Comparison of ENCODE assay signal across 25 cellular contexts in genomic region chr2:233197022-233197421, GRCh38. TPM values are rescaled to one million over a fixed set of nuclear protein-coding genes. Genes with fewer than 3 reads are reported as not detected.
DNase-seq lines count a peak whose midpoint lies in the region; ATAC-seq, FAIRE-seq and TF ChIP-seq lines count a peak whose summit lies in the region.
"Had no signal": no experiment of that assay in that cellular context is flagged by ENCODE, and none has a peak within 500 bp of the region (broad histone marks: within the 10 kb centered on the region; RNA-seq: fewer than 3 reads in every experiment).

No MANE protein-coding gene starts in this region.

- intact Hi-C loops in HepG2 (cut with micrococcal nuclease; ENCODE audit: unreplicated experiment): no loop called here
- intact Hi-C loops in right lobe of liver (cut with DNase I): no loop called here

- H3K36me3 ChIP-seq in HepG2 (replicated peaks in 1 of 2; ENCODE audit: control insufficient read depth in 1 of 2, insufficient read depth in 2 of 2, low read length in 2 of 2): peaks cover 6 to 17% of the 10 kb centered on the region in 2 experiments; a peak in 4 of 5 replicates
- no peaks in the 10 kb centered on the region for H3K36me3 ChIP-seq in right lobe of liver

- H3K9me3 Mint-ChIP-seq in activated naive CD8-positive, alpha-beta T cell treated with anti-CD3 and anti-CD28 coated beads for 36 hours: no peaks in the 10 kb centered on the region
- H3K9me3 Mint-ChIP-seq in memory B cell: no peaks in the 10 kb centered on the region
- no peaks in the 10 kb centered on the region for H3K9me3 Mint-ChIP-seq in stimulated activated naive B cell treated with anti-CD40 and anti-IgM and Interleukin-4, amounts not matched to agents 10 μg/mL and 1 μg/mL and 100 μg/mL, for 72 hours
- H3K9me3 Mint-ChIP-seq: CD8-positive, alpha-beta memory T cell had no signal

- H2AFZ ChIP-seq in HepG2 (ENCODE audit: low read length): no peak overlapping the region
- H2AFZ ChIP-seq: GM23248 had no signal

- H3K4me1 ChIP-seq in HepG2 (ENCODE audit: insufficient read depth, low read length) (no peaks in the 10 kb centered on the region), right lobe of liver (no peaks in the 10 kb centered on the region)

- H3K9me3 ChIP-seq in HepG2 (ENCODE audit: low read length) (no peaks in the 10 kb centered on the region), right lobe of liver (no peaks in the 10 kb centered on the region)

- no peak for TF ChIP-seq RAD21 in HepG2 (CRISPR knock-in tag; IDR thresholded peaks at IDR 0.05)

- in situ Hi-C loops in HepG2 (cut with HindIII; ENCODE audit: extremely low pct_ligation_motif_present, low pct_unique_long_range_greater_than_20kb): no loop called here

- no peaks in the 10 kb centered on the region for H3K79me2 ChIP-seq in HepG2 (ENCODE audit: insufficient read depth, low read length)

- BruUV-seq in HepG2 (replicated peaks; lab: Mats Ljungman, UMichigan): no TSS peak

- no peaks in the 10 kb centered on the region for H3K4me1 Mint-ChIP-seq in activated naive CD8-positive, alpha-beta T cell treated with anti-CD3 and anti-CD28 coated beads for 36 hours
- H3K4me1 Mint-ChIP-seq in memory B cell: peaks cover 22% of the 10 kb centered on the region
- peaks cover 33 to 34% of the 10 kb centered on the region in 2 donors for H3K4me1 Mint-ChIP-seq in stimulated activated naive B cell treated with anti-CD40 and anti-IgM and Interleukin-4, amounts not matched to agents 10 μg/mL and 1 μg/mL and 100 μg/mL, for 72 hours

- TF ChIP-seq EP300 in HepG2 (IDR thresholded peaks at IDR 0.05; ENCODE audit: low read depth in 2 of 2, low read length in 2 of 2) (no peak), HepG2 (CRISPR knock-in tag; IDR thresholded peaks at IDR 0.05; ENCODE audit: borderline replicate concordance) (no peak)

- FAIRE-seq in HepG2 (lab: Jason Lieb, UNC): no peak
- FAIRE-seq: GM12891, GM18507, HTR-8/SVneo had no signal

- POLR2A ChIA-PET in HepG2 (lab: Yijun Ruan, JAX): no interaction called here

- H3K4me3 Mint-ChIP-seq in activated naive CD8-positive, alpha-beta T cell treated with anti-CD3 and anti-CD28 coated beads for 36 hours: no peak overlapping the region
- H3K4me3 Mint-ChIP-seq in memory B cell: no peak overlapping the region
- H3K4me3 Mint-ChIP-seq in stimulated activated naive B cell treated with anti-CD40 and anti-IgM and Interleukin-4, amounts not matched to agents 10 μg/mL and 1 μg/mL and 100 μg/mL, for 72 hours: peak overlapping the region in 1 of 2 donors; percentile 50
- H3K4me3 Mint-ChIP-seq: CD8-positive, alpha-beta memory T cell had no signal

- no peaks in the 10 kb centered on the region for H3K27me3 ChIP-seq in HepG2 (ENCODE audit: control insufficient read depth in 1 of 2, insufficient read depth in 2 of 2, low read length in 2 of 2)
- no peaks in the 10 kb centered on the region for H3K27me3 ChIP-seq in right lobe of liver

- H3K27ac ChIP-seq in HepG2 (ENCODE audit: extremely low read length, insufficient read depth, low read length) (no peak overlapping the region), right lobe of liver (no peak overlapping the region)
- H3K27ac ChIP-seq: GM23248, HL-60 had no signal

- H3K9ac ChIP-seq in HepG2 (ENCODE audit: insufficient read depth, low read depth, low read length): no peak overlapping the region
- H3K9ac ChIP-seq: GM23248 had no signal

- H3K4me2 ChIP-seq in HepG2 (ENCODE audit: low read depth, low read length): no peak overlapping the region

- H3K27ac Mint-ChIP-seq in activated naive CD8-positive, alpha-beta T cell treated with anti-CD3 and anti-CD28 coated beads for 36 hours: peak overlapping the region; percentile 14
- H3K27ac Mint-ChIP-seq in memory B cell: peak overlapping the region; percentile 88
- peak overlapping the region; percentile 76 for H3K27ac Mint-ChIP-seq in stimulated activated naive B cell treated with anti-CD40 and anti-IgM and Interleukin-4, amounts not matched to agents 10 μg/mL and 1 μg/mL and 100 μg/mL, for 72 hours

- no peak for TF ChIP-seq CTCF in HepG2 (CRISPR knock-in tag; IDR thresholded peaks at IDR 0.05)
- TF ChIP-seq CTCF in right lobe of liver (IDR thresholded peaks at IDR 0.05): no peak

- no peak overlapping the region for H3K4me3 ChIP-seq in HepG2 (replicated peaks in 1 of 3; ENCODE audit: insufficient read depth in 1 of 3, low read depth in 2 of 3, low read length in 3 of 3)
- no peak overlapping the region for H3K4me3 ChIP-seq in right lobe of liver
- H3K4me3 ChIP-seq: GM23248 had no signal

- TF ChIP-seq POLR2A in HepG2 (IDR thresholded peaks at IDR 0.05; ENCODE audit: insufficient read depth in 1 of 2, low read depth in 2 of 2, low read length in 2 of 2) (no peak), right lobe of liver (IDR thresholded peaks at IDR 0.05) (no peak)

- CTCF ChIA-PET in HepG2 (lab: Yijun Ruan, JAX; ENCODE audit: low intra/inter-chr PET ratio, low total read pairs): no interaction called here

- ATAC-seq in HepG2 (0 out of 3 replicates have a peak, but pooled peaks have one; percentile 16), right lobe of liver (no peak), memory B cell (ENCODE audit: low read depth) (no peak), GM21825 (IDR thresholded peaks at IDR 0.05; ENCODE audit: unreplicated experiment) (no peak)
- no peak for ATAC-seq in stimulated activated naive B cell treated with anti-CD40 and anti-IgM and Interleukin-4, amounts not matched to agents 10 μg/mL and 1 μg/mL and 100 μg/mL, for 72 hours (replicated peaks)
- ATAC-seq: HCT116 had no signal

- no peaks in the 10 kb centered on the region for H3K27me3 Mint-ChIP-seq in activated naive CD8-positive, alpha-beta T cell treated with anti-CD3 and anti-CD28 coated beads for 36 hours
- no peaks in the 10 kb centered on the region for H3K27me3 Mint-ChIP-seq in memory B cell
- H3K27me3 Mint-ChIP-seq in stimulated activated naive B cell treated with anti-CD40 and anti-IgM and Interleukin-4, amounts not matched to agents 10 μg/mL and 1 μg/mL and 100 μg/mL, for 72 hours: no peaks in the 10 kb centered on the region

- H3K36me3 Mint-ChIP-seq in activated naive CD8-positive, alpha-beta T cell treated with anti-CD3 and anti-CD28 coated beads for 36 hours: peaks cover 30% of the 10 kb centered on the region
- H3K36me3 Mint-ChIP-seq in memory B cell: peaks cover 47% of the 10 kb centered on the region
- H3K36me3 Mint-ChIP-seq in stimulated activated naive B cell treated with anti-CD40 and anti-IgM and Interleukin-4, amounts not matched to agents 10 μg/mL and 1 μg/mL and 100 μg/mL, for 72 hours: peaks cover 67 to 73% of the 10 kb centered on the region in 2 donors

- WGBS in HepG2 (ENCODE audit: low lambda C conversion rate): 93% methylated on average over 5 of the region's 6 CpGs
- 94% methylated on average over 2 of the region's 6 CpGs for WGBS in right lobe of liver (ENCODE audit: insufficient coverage, low coverage, low lambda C conversion rate, missing lambda C conversion rate)

- DNase-seq in HepG2 (ENCODE audit: low spot score) (no peak), right lobe of liver (no peak), memory B cell (ENCODE audit: low spot score in 2 of 2) (no peak), KG1 (lab: John Stamatoyannopoulos, UW) (no peak), NCI-H1417 treated with DMSO at 0.1 percent for 48 hours (lab: John Stamatoyannopoulos, UW) (no peak)
- DNase-seq in activated naive CD8-positive, alpha-beta T cell treated with anti-CD3 and anti-CD28 coated beads for 36 hours: no peak
- no peak for DNase-seq in stimulated activated naive B cell treated with anti-CD40 and anti-IgM and Interleukin-4, amounts not matched to agents 10 μg/mL and 1 μg/mL and 100 μg/mL, for 72 hours
- DNase-seq: GDM1, GM23248, MV-4-11, NCI-H1417, NCI-H1930, NCI-H2171, NCI-H446, NCI-H69, OCI-M1, RPMI8226, SIG-M5 had no signal

- H4K20me1 ChIP-seq in HepG2 (ENCODE audit: insufficient read depth, low read length): no peaks in the 10 kb centered on the region

TF ChIP-seq in HepG2, 621 proteins besides CTCF, POLR2A, EP300 and RAD21 (continues in another document):
- TF ChIP-seq HIVEP1 (CRISPR knock-in tag; IDR thresholded peaks at IDR 0.05): no peak

RNA-seq across cellular contexts. Expression of gene ATG16L1, which starts 54.5 kb away (rescaled TPM):
- 51.7 and 61.2 TPM in 2 replicates for total RNA-seq in HepG2 (2016; rRNA removed; fragmentation: Illumina TruSeq; extraction: Trizol)
- total RNA-seq in HepG2 (2016; cell fraction: cytosol; rRNA removed; fragmentation: Illumina TruSeq; extraction: Trizol; ENCODE audit: low read depth): 8.5 and 9.2 TPM in 2 replicates
- total RNA-seq in HepG2 (2016; cell fraction: insoluble cytoplasmic fraction; rRNA removed; fragmentation: Illumina TruSeq; extraction: Trizol): 51.7 and 55.0 TPM in 2 replicates
- total RNA-seq in HepG2 (2016; cell fraction: membrane; rRNA removed; fragmentation: Illumina TruSeq; extraction: Trizol): 17.6 and 18.8 TPM in 2 replicates
- total RNA-seq in HepG2 (2016; cell fraction: nucleus; rRNA removed; fragmentation: Illumina TruSeq; extraction: Trizol): 66.8 and 76.3 TPM in 2 replicates
- 26.0 and 32.4 TPM in 2 replicates for polyA plus RNA-seq in HepG2 (2011; rRNA removed)
- polyA plus RNA-seq in HepG2 (2011; cell fraction: cytosol; rRNA removed): 18.2 and 21.7 TPM in 2 replicates
- polyA plus RNA-seq in HepG2 (2011; cell fraction: nucleus; rRNA removed): 77.7 and 79.9 TPM in 2 replicates
- 18.0 and 21.3 TPM in 2 replicates for polyA plus RNA-seq in HepG2 (2012)
- 2.4 TPM in 2 replicates for polyA plus RNA-seq in HepG2 (2016; cell fraction: cytosol; fragmentation: Illumina TruSeq; extraction: Trizol; ENCODE audit: low read depth)
- polyA plus RNA-seq in HepG2 (2016; cell fraction: insoluble cytoplasmic fraction; fragmentation: Illumina TruSeq; extraction: Trizol; ENCODE audit: low read depth): 28.5 and 28.9 TPM in 2 replicates
- 6.8 and 6.9 TPM in 2 replicates for polyA plus RNA-seq in HepG2 (2016; cell fraction: membrane; fragmentation: Illumina TruSeq; extraction: Trizol; ENCODE audit: low read depth)
- 55.6 and 67.9 TPM in 2 replicates for polyA plus RNA-seq in HepG2 (2016; cell fraction: nucleus; fragmentation: Illumina TruSeq; extraction: Trizol; ENCODE audit: insufficient read depth, low read depth)
- 21.6 and 31.5 TPM in 2 replicates for polyA minus RNA-seq in HepG2 (2011; rRNA and poly(A)+ RNA removed; ENCODE audit: low replicate concordance)
- 13.2 and 14.0 TPM in 2 replicates for polyA minus RNA-seq in HepG2 (2011; cell fraction: cytosol; rRNA and poly(A)+ RNA removed)
- 74.3 and 85.7 TPM in 2 replicates for polyA minus RNA-seq in HepG2 (2011; cell fraction: nucleus; rRNA and poly(A)+ RNA removed)
- total RNA-seq in right lobe of liver: 10 to 100 TPM; 14.7 to 20.2 (median 17.9) TPM
- 10 to 100 TPM; 23.4 to 26.1 TPM for total RNA-seq in activated naive CD8-positive, alpha-beta T cell treated with anti-CD3 and anti-CD28 coated beads for 36 hours

Comparison
In these comparisons a context has a peak if more than half of its experiments do, and no peak if none do; other contexts are left out.
1. H3K27ac Mint-ChIP-seq: peak in every context shown above with its lines; median percentile 88 in memory B cell; 76 in stimulated activated naive B cell treated with anti-CD40 and anti-IgM and Interleukin-4, amounts not matched to agents 10 μg/mL and 1 μg/mL and 100 μg/mL, for 72 hours; 14 in activated naive CD8-positive, alpha-beta T cell treated with anti-CD3 and anti-CD28 coated beads for 36 hours.